Comparison of ENCODE assay signal across 27 cellular contexts in the genomic region with DNA sequence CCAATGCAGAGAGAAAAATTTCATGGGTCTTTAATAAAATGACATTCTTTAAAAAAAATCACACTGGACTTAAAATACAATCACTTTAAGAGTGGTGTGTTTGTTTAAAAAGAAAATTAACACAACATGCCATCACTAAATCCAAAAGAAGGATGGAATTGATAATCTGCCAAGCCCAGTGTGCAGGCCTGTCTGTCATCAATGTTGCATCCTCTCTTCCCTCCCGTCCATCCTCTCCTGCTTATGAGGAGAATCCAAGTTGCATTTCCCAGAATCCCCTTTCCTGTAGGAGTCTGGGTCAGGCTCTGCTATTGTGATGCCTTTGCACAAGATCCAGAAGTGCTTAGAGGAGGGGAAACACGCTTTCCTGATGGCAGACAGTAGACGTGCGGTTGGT.
DNase-seq lines count a peak whose midpoint lies in the region; ATAC-seq and TF ChIP-seq lines count a peak whose summit lies in the region.
"Had no signal": no experiment of that assay in that cellular context is flagged by ENCODE, and none has a peak within 500 bp of the region (broad histone marks: within the 10 kb centered on the region; RNA-seq: fewer than 3 reads in every experiment).

No MANE protein-coding gene starts in this region.

- H3K4me3 ChIP-seq in ACC112 (ENCODE audit: low read depth, low read length) (no peak overlapping the region), HCT116 (replicated peaks in 1 of 2; ENCODE audit: low read depth in 1 of 2, low read length in 2 of 2) (no peak overlapping the region), mesenchymal stem cell (ENCODE audit: insufficient read depth in 1 of 2, low read depth in 1 of 2, low read length in 2 of 2) (no peak overlapping the region)
- H3K4me3 ChIP-seq: BLaER1 treated with 17β-estradiol and CSF1 and Interleukin-3, amounts not matched to agents 10 nM and 100 nM; PC-9; SJCRH30; transverse colon had no signal

- H3K27ac ChIP-seq in ACC112 (ENCODE audit: low read depth, low read length) (peak overlapping the region; percentile 85), HCT116 (ENCODE audit: low read depth, low read length) (peak overlapping the region; percentile 61; the same call in 1 of the 2 replicates), mesenchymal stem cell (ENCODE audit: low read length, poor library complexity, severe bottlenecking) (peak overlapping the region; percentile 74)
- H3K27ac ChIP-seq: BLaER1 treated with 17β-estradiol and CSF1 and Interleukin-3, amounts not matched to agents 10 nM and 100 nM; PC-9; SJCRH30 had no signal

- H3K9me3 ChIP-seq in HCT116 (ENCODE audit: control insufficient read depth in 1 of 2, insufficient read depth in 1 of 2, low read depth in 1 of 2, low read length in 2 of 2), result peaks cover 0 to 4% of the 10 kb centered on the region in 2 experiments; a peak in 1 of 4 replicates
- peaks cover 3% of the 10 kb centered on the region for H3K9me3 ChIP-seq in mesenchymal stem cell (ENCODE audit: control insufficient read depth, low read length)
- H3K9me3 ChIP-seq: transverse colon had no signal

- TF ChIP-seq POLR2A in HCT116 (IDR thresholded peaks at IDR 0.05; ENCODE audit: borderline replicate concordance, extremely low read depth, insufficient read depth, insufficient read length), result no peak

- no peak for TF ChIP-seq CTCF in HCT116 (IDR thresholded peaks at IDR 0.05 in 2 of 3, conservative IDR thresholded peaks at IDR 0.05 in 1 of 3; ENCODE audit: borderline replicate concordance in 1 of 3, insufficient read depth in 1 of 3, low read depth in 2 of 3, low read length in 2 of 3)

- H3K4ac ChIP-seq in mesenchymal stem cell (ENCODE audit: low read depth in 1 of 2, low read length in 2 of 2), result no peak overlapping the region

- H3K14ac ChIP-seq in mesenchymal stem cell (ENCODE audit: low read length in 2 of 2), result no peak overlapping the region

- H3K27me3 ChIP-seq in ACC112 (ENCODE audit: insufficient read depth, low read length) (no peaks in the 10 kb centered on the region), HCT116 (ENCODE audit: insufficient read depth, low read length) (no peaks in the 10 kb centered on the region), mesenchymal stem cell (ENCODE audit: control insufficient read depth in 1 of 2, insufficient read depth in 1 of 2, low read length in 2 of 2) (no peaks in the 10 kb centered on the region)
- H3K27me3 ChIP-seq: SJCRH30, transverse colon had no signal

- H3K9me2 ChIP-seq in HCT116 (ENCODE audit: insufficient read depth), result no peaks in the 10 kb centered on the region

- no peaks in the 10 kb centered on the region for H3K79me1 ChIP-seq in mesenchymal stem cell (replicated peaks; ENCODE audit: low read length, poor library complexity, severe bottlenecking)

- peaks cover 44% of the 10 kb centered on the region for H3K36me3 ChIP-seq in ACC112 (ENCODE audit: insufficient read depth, low read length)
- peaks cover 4 to 19% of the 10 kb centered on the region in 2 experiments; a peak in 3 of 4 replicates for H3K36me3 ChIP-seq in HCT116 (ENCODE audit: control insufficient read depth in 1 of 2, insufficient read depth in 2 of 2, low read length in 2 of 2)
- H3K36me3 ChIP-seq in mesenchymal stem cell (ENCODE audit: control insufficient read depth in 1 of 2, insufficient read depth in 2 of 2, low read depth in 1 of 2, low read length in 2 of 2), result peaks cover 4 to 8% of the 10 kb centered on the region in 2 experiments
- H3K36me3 ChIP-seq: BLaER1 treated with 17β-estradiol and CSF1 and Interleukin-3, amounts not matched to agents 10 nM and 100 nM; transverse colon had no signal

- RAD21 ChIA-PET in HCT116 (lab: Charles Lee; ENCODE audit: low non-redundant PET in 1 of 2, low total read pairs in 2 of 2, uncharacterized antibody in 2 of 2, unreplicated experiment in 2 of 2), result no interaction called here

- H3K4me1 ChIP-seq in ACC112 (ENCODE audit: control insufficient read depth, insufficient read depth, low read length, unreplicated experiment) (peaks cover 51% of the 10 kb centered on the region), HCT116 (ENCODE audit: control insufficient read depth in 1 of 2, insufficient read depth in 2 of 2, low read length in 2 of 2) (peaks cover 4 to 22% of the 10 kb centered on the region in 2 experiments; a peak in 2 of 4 replicates), mesenchymal stem cell (ENCODE audit: control insufficient read depth, insufficient read depth, low read depth, low read length) (peaks cover 7% of the 10 kb centered on the region)
- H3K4me1 ChIP-seq: BLaER1 treated with 17β-estradiol and CSF1 and Interleukin-3, amounts not matched to agents 10 nM and 100 nM; transverse colon had no signal

- H3K4me2 ChIP-seq in HCT116 (ENCODE audit: low read length), result peak overlapping the region; percentile 19; the same call in 1 of the 2 replicates
- no peak overlapping the region for H3K4me2 ChIP-seq in mesenchymal stem cell (ENCODE audit: low read length, poor library complexity, severe bottlenecking)
- H3K4me2 ChIP-seq: BLaER1 treated with 17β-estradiol and CSF1 and Interleukin-3, amounts not matched to agents 10 nM and 100 nM; PC-9 had no signal

- no peak overlapping the region for H2BK12ac ChIP-seq in mesenchymal stem cell (ENCODE audit: low read length in 2 of 2)

- WGBS in mesenchymal stem cell, result 98% methylated on average over 3 of the region's 4 CpGs

- intact Hi-C loops in HCT116 (cut with micrococcal nuclease), result no loop called here

- H3K23ac ChIP-seq in mesenchymal stem cell (ENCODE audit: low read length in 2 of 2), result no peak overlapping the region

- no peak overlapping the region for H2AFZ ChIP-seq in ACC112 (ENCODE audit: low read length, unreplicated experiment)
- no peak overlapping the region for H2AFZ ChIP-seq in HCT116 (ENCODE audit: low read depth, low read length, poor library complexity, severe bottlenecking)
- no peak overlapping the region for H2AFZ ChIP-seq in mesenchymal stem cell (ENCODE audit: low read depth, low read length)
- H2AFZ ChIP-seq: PC-9 had no signal

- peak overlapping the region; percentile 85 for H2AK5ac ChIP-seq in mesenchymal stem cell (ENCODE audit: low read length, severe bottlenecking)

- no TSS peak for BruUV-seq in HCT116 (replicated peaks; lab: Mats Ljungman, UMichigan)

- ATAC-seq in HCT116 (no peak; the same call in 1 of the 2 replicates), SK-N-SH treated with all-trans-retinoic acid at 6 μM for 48 hours (peak; percentile 63), GM21367 (IDR thresholded peaks at IDR 0.05; ENCODE audit: unreplicated experiment) (no peak), GM18861 (IDR thresholded peaks at IDR 0.05; ENCODE audit: unreplicated experiment) (no peak)
- ATAC-seq: activated CD4-positive, CD25-positive, alpha-beta regulatory T cell treated with anti-CD3 and anti-CD28 coated beads, Interleukin-2, amount 50 U/mL, for 24 hours; activated CD8-positive, alpha-beta T cell treated with anti-CD3 and anti-CD28 coated beads for 36 hours; left ventricle myocardium superior; naive thymus-derived CD8-positive, alpha-beta T cell had no signal

- no peak overlapping the region for H3K18ac ChIP-seq in mesenchymal stem cell (ENCODE audit: low read depth in 1 of 2, low read length in 2 of 2)

- H3K9ac ChIP-seq in HCT116 (ENCODE audit: low read length) (no peak overlapping the region), mesenchymal stem cell (ENCODE audit: low read length) (no peak overlapping the region)
- H3K9ac ChIP-seq: BLaER1 treated with 17β-estradiol and CSF1 and Interleukin-3, amounts not matched to agents 10 nM and 100 nM had no signal

- H2BK15ac ChIP-seq in mesenchymal stem cell (ENCODE audit: low read depth, poor library complexity, severe bottlenecking), result no peak overlapping the region

- no peak overlapping the region for H2BK120ac ChIP-seq in mesenchymal stem cell (ENCODE audit: low read depth, low read length)

- DNase-seq in HCT116 (ENCODE audit: low read depth, low spot score) (no peak), mesenchymal stem cell (no peak), NCI-H128 (lab: John Stamatoyannopoulos, UW; ENCODE audit: unreplicated experiment) (no peak), NCI-H748 (lab: John Stamatoyannopoulos, UW; ENCODE audit: unreplicated experiment) (no peak)
- DNase-seq: activated CD8-positive, alpha-beta T cell treated with anti-CD3 and anti-CD28 coated beads for 36 hours; COR-L47; DMS79; glutamatergic neuron; islet precursor cell; left ventricle myocardium superior; naive thymus-derived CD8-positive, alpha-beta T cell; NCI-H1048; NCI-H187; NCI-H2171; NCI-H524; NK-92 treated with Interleukin-12 subunit alpha and Interleukin-12 subunit beta, amount 100 ng/mL, for 24 hours; occipital lobe; retina; SJCRH30; transverse colon had no signal

- H3K79me2 ChIP-seq in ACC112 (ENCODE audit: control insufficient read depth, insufficient read depth, low read length, unreplicated experiment) (no peaks in the 10 kb centered on the region), HCT116 (ENCODE audit: insufficient read depth, low read length) (no peaks in the 10 kb centered on the region)

- H4K8ac ChIP-seq in mesenchymal stem cell (ENCODE audit: low read length), result no peak overlapping the region

- no peak for TF ChIP-seq RAD21 in HCT116 (IDR thresholded peaks at IDR 0.05; ENCODE audit: low read depth)

- CTCF ChIA-PET in HCT116 (lab: Charles Lee), result no interaction called here

- POLR2A ChIA-PET in HCT116 (lab: Charles Lee), result no interaction called here

- no peaks in the 10 kb centered on the region for H4K20me1 ChIP-seq in HCT116 (ENCODE audit: insufficient read depth)
- H4K20me1 ChIP-seq: BLaER1 treated with 17β-estradiol and CSF1 and Interleukin-3, amounts not matched to agents 10 nM and 100 nM had no signal

- no peak overlapping the region for H2BK5ac ChIP-seq in mesenchymal stem cell (ENCODE audit: low read depth, low read length, poor library complexity, severe bottlenecking)

- no peak overlapping the region for H4K91ac ChIP-seq in mesenchymal stem cell (ENCODE audit: low read length)

TF ChIP-seq in HCT116, 20 proteins besides CTCF, POLR2A, EP300 and RAD21:
- no peak for TF ChIP-seq ELF1 (IDR thresholded peaks at IDR 0.05; ENCODE audit: borderline replicate concordance, low read depth)
- no peak for TF ChIP-seq EZH2phosphoT487 (IDR thresholded peaks at IDR 0.05; ENCODE audit: borderline replicate concordance)
- no peak for TF ChIP-seq SIN3A (IDR thresholded peaks at IDR 0.05; ENCODE audit: low read depth)
- no peak for TF ChIP-seq ZFX (IDR thresholded peaks at IDR 0.05)

TF ChIP-seq in SK-N-SH treated with all-trans-retinoic acid at 6 μM for 48 hours, 23 proteins besides CTCF, POLR2A, EP300 and RAD21 (continues in another document):
- no peak for TF ChIP-seq TOX (CRISPR knock-in tag; IDR thresholded peaks at IDR 0.05; ENCODE audit: borderline replicate concordance)
- TF ChIP-seq TCF4 (CRISPR knock-in tag; IDR thresholded peaks at IDR 0.05; ENCODE audit: borderline replicate concordance), result no peak
